1 cellular context compared by ENCODE assay signal in the genomic region with DNA sequence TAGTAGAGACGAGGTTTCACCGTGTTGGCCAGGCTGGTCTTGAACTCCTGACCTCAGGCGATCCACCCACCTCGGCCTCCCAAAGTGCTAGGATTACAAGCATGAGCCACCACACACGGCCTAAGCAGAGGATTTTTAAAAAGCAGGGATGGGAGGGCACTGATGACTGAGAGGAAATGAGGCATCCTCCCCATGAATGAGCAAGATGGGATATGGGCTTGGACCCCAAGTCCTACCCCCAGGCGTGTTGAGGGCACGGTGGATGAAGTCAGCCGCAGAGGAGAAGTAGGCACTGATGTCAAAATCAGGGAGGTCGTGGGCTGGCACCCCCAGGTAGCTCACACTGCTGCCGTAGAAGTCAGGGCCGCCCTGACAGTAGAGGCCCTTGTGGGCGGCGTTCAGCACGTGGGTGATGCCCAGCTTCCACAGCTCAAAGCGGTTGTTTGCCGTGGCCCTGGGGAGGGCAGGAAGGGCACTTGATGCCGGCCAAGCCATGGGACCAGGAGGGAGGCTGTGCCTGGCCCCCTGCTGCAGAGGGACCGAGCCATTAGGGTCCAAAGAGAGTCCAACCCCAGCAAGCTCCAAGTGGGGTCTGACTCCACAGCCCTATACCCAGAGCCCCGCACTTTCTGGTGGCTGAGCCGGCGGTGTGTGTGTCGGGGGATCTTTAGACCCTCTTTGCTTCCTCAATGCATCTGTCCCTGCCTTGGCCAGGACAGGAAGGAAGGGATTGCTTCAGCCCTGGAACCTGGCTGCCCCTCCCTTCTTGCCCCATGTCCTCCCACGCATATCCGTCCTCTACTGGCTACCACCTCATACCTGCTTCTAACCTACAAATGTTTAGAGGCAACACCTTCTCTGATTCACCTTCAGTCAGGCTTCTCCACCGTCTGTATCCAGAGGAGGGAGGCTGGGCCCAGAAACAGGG.
TF ChIP-seq lines count a peak whose summit lies in the region.

No MANE protein-coding gene starts in this region.

TF ChIP-seq in K562, 482 proteins besides CTCF, POLR2A, EP300 and RAD21 (continued from another document and continues in another):
- TF ChIP-seq, protein P1, sequence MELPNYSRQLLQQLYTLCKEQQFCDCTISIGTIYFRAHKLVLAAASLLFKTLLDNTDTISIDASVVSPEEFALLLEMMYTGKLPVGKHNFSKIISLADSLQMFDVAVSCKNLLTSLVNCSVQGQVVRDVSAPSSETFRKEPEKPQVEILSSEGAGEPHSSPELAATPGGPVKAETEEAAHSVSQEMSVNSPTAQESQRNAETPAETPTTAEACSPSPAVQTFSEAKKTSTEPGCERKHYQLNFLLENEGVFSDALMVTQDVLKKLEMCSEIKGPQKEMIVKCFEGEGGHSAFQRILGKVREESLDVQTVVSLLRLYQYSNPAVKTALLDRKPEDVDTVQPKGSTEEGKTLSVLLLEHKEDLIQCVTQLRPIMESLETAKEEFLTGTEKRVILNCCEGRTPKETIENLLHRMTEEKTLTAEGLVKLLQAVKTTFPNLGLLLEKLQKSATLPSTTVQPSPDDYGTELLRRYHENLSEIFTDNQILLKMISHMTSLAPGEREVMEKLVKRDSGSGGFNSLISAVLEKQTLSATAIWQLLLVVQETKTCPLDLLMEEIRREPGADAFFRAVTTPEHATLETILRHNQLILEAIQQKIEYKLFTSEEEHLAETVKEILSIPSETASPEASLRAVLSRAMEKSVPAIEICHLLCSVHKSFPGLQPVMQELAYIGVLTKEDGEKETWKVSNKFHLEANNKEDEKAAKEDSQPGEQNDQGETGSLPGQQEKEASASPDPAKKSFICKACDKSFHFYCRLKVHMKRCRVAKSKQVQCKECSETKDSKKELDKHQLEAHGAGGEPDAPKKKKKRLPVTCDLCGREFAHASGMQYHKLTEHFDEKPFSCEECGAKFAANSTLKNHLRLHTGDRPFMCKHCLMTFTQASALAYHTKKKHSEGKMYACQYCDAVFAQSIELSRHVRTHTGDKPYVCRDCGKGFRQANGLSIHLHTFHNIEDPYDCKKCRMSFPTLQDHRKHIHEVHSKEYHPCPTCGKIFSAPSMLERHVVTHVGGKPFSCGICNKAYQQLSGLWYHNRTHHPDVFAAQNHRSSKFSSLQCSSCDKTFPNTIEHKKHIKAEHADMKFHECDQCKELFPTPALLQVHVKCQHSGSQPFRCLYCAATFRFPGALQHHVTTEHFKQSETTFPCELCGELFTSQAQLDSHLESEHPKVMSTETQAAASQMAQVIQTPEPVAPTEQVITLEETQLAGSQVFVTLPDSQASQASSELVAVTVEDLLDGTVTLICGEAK (IDR thresholded peaks at IDR 0.05): peak; percentile 12; the same call in 1 of the 2 replicates
- TF ChIP-seq, protein P1 (CRISPR knock-in tag; IDR thresholded peaks at IDR 0.05): no peak
- TF ChIP-seq COPS2 (conservative IDR thresholded peaks at IDR 0.05) (no peak), KLF16 (IDR thresholded peaks at IDR 0.05) (no peak), REST (CRISPR knock-in tag; IDR thresholded peaks at IDR 0.05; ENCODE audit: low read depth) (no peak), ZSCAN32 (CRISPR knock-in tag; IDR thresholded peaks at IDR 0.05) (no peak), MITF (IDR thresholded peaks at IDR 0.05) (no peak)
- TF ChIP-seq, protein P2, sequence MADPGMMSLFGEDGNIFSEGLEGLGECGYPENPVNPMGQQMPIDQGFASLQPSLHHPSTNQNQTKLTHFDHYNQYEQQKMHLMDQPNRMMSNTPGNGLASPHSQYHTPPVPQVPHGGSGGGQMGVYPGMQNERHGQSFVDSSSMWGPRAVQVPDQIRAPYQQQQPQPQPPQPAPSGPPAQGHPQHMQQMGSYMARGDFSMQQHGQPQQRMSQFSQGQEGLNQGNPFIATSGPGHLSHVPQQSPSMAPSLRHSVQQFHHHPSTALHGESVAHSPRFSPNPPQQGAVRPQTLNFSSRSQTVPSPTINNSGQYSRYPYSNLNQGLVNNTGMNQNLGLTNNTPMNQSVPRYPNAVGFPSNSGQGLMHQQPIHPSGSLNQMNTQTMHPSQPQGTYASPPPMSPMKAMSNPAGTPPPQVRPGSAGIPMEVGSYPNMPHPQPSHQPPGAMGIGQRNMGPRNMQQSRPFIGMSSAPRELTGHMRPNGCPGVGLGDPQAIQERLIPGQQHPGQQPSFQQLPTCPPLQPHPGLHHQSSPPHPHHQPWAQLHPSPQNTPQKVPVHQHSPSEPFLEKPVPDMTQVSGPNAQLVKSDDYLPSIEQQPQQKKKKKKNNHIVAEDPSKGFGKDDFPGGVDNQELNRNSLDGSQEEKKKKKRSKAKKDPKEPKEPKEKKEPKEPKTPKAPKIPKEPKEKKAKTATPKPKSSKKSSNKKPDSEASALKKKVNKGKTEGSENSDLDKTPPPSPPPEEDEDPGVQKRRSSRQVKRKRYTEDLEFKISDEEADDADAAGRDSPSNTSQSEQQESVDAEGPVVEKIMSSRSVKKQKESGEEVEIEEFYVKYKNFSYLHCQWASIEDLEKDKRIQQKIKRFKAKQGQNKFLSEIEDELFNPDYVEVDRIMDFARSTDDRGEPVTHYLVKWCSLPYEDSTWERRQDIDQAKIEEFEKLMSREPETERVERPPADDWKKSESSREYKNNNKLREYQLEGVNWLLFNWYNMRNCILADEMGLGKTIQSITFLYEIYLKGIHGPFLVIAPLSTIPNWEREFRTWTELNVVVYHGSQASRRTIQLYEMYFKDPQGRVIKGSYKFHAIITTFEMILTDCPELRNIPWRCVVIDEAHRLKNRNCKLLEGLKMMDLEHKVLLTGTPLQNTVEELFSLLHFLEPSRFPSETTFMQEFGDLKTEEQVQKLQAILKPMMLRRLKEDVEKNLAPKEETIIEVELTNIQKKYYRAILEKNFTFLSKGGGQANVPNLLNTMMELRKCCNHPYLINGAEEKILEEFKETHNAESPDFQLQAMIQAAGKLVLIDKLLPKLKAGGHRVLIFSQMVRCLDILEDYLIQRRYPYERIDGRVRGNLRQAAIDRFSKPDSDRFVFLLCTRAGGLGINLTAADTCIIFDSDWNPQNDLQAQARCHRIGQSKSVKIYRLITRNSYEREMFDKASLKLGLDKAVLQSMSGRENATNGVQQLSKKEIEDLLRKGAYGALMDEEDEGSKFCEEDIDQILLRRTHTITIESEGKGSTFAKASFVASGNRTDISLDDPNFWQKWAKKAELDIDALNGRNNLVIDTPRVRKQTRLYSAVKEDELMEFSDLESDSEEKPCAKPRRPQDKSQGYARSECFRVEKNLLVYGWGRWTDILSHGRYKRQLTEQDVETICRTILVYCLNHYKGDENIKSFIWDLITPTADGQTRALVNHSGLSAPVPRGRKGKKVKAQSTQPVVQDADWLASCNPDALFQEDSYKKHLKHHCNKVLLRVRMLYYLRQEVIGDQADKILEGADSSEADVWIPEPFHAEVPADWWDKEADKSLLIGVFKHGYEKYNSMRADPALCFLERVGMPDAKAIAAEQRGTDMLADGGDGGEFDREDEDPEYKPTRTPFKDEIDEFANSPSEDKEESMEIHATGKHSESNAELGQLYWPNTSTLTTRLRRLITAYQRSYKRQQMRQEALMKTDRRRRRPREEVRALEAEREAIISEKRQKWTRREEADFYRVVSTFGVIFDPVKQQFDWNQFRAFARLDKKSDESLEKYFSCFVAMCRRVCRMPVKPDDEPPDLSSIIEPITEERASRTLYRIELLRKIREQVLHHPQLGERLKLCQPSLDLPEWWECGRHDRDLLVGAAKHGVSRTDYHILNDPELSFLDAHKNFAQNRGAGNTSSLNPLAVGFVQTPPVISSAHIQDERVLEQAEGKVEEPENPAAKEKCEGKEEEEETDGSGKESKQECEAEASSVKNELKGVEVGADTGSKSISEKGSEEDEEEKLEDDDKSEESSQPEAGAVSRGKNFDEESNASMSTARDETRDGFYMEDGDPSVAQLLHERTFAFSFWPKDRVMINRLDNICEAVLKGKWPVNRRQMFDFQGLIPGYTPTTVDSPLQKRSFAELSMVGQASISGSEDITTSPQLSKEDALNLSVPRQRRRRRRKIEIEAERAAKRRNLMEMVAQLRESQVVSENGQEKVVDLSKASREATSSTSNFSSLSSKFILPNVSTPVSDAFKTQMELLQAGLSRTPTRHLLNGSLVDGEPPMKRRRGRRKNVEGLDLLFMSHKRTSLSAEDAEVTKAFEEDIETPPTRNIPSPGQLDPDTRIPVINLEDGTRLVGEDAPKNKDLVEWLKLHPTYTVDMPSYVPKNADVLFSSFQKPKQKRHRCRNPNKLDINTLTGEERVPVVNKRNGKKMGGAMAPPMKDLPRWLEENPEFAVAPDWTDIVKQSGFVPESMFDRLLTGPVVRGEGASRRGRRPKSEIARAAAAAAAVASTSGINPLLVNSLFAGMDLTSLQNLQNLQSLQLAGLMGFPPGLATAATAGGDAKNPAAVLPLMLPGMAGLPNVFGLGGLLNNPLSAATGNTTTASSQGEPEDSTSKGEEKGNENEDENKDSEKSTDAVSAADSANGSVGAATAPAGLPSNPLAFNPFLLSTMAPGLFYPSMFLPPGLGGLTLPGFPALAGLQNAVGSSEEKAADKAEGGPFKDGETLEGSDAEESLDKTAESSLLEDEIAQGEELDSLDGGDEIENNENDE (IDR thresholded peaks at IDR 0.05; ENCODE audit: low read depth, low read length): no peak
- TF ChIP-seq, protein P3, sequence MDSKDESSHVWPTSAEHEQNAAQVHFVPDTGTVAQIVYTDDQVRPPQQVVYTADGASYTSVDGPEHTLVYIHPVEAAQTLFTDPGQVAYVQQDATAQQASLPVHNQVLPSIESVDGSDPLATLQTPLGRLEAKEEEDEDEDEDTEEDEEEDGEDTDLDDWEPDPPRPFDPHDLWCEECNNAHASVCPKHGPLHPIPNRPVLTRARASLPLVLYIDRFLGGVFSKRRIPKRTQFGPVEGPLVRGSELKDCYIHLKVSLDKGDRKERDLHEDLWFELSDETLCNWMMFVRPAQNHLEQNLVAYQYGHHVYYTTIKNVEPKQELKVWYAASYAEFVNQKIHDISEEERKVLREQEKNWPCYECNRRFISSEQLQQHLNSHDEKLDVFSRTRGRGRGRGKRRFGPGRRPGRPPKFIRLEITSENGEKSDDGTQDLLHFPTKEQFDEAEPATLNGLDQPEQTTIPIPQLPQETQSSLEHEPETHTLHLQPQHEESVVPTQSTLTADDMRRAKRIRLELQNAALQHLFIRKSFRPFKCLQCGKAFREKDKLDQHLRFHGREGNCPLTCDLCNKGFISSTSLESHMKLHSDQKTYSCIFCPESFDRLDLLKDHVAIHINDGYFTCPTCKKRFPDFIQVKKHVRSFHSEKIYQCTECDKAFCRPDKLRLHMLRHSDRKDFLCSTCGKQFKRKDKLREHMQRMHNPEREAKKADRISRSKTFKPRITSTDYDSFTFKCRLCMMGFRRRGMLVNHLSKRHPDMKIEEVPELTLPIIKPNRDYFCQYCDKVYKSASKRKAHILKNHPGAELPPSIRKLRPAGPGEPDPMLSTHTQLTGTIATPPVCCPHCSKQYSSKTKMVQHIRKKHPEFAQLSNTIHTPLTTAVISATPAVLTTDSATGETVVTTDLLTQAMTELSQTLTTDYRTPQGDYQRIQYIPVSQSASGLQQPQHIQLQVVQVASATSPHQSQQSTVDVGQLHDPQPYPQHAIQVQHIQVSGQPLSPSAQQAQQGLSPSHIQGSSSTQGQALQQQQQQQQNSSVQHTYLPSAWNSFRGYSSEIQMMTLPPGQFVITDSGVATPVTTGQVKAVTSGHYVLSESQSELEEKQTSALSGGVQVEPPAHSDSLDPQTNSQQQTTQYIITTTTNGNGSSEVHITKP (IDR thresholded peaks at IDR 0.05; ENCODE audit: partially characterized antibody): no peak
